In genomic region chrX:2628751-2629315, GRCh38 we compare ENCODE assay signal across 12 cellular contexts.
A peak's percentile ranks its signal among the peaks of the same experiment; 100 is the strongest.
DNase-seq lines count a peak whose midpoint lies in the region; ATAC-seq, FAIRE-seq and TF ChIP-seq lines count a peak whose summit lies in the region.
"Had no signal": no experiment of that assay in that cellular context is flagged by ENCODE, and none has a peak within 500 bp of the region (broad histone marks: within the 10 kb centered on the region; RNA-seq: fewer than 3 reads in every experiment).

No MANE protein-coding gene starts in this region.

- CTCF ChIA-PET in activated CD4-positive, alpha-beta memory T cell treated with anti-CD3 and anti-CD28 coated beads, Interleukin-2, amount 10 ng/mL, durations not matched to agents 7 days and 5 days (lab: Charles Lee): no interaction called here

- TF ChIP-seq CTCF in HL-60 (IDR thresholded peaks at IDR 0.05; ENCODE audit: insufficient read depth, low read length): no peak
- TF ChIP-seq CTCF in BE2C (IDR thresholded peaks at IDR 0.05; ENCODE audit: low read depth, low read length): no peak

- peaks cover 88% of the 10 kb centered on the region for H3K36me3 Mint-ChIP-seq in activated CD4-positive, alpha-beta memory T cell treated with anti-CD3 and anti-CD28 coated beads, Interleukin-2, amount 10 ng/mL, durations not matched to agents 7 days and 5 days (ENCODE audit: low read depth)
- H3K36me3 Mint-ChIP-seq in memory B cell: peaks cover 59% of the 10 kb centered on the region

- ATAC-seq in memory B cell (ENCODE audit: low read depth) (peak; percentile 48), HG02870 (IDR thresholded peaks at IDR 0.05; ENCODE audit: unreplicated experiment) (no peak)

- POLR2A ChIA-PET in activated CD4-positive, alpha-beta memory T cell treated with anti-CD3 and anti-CD28 coated beads, Interleukin-2, amount 10 ng/mL, durations not matched to agents 7 days and 5 days (lab: Charles Lee): no interaction called here

- H3K4me1 Mint-ChIP-seq in activated CD4-positive, alpha-beta memory T cell treated with anti-CD3 and anti-CD28 coated beads, Interleukin-2, amount 10 ng/mL, durations not matched to agents 7 days and 5 days: peaks cover 56% of the 10 kb centered on the region
- H3K4me1 Mint-ChIP-seq in memory B cell: peaks cover 36% of the 10 kb centered on the region
- H3K4me1 Mint-ChIP-seq: brain had no signal

- no peak overlapping the region for H3K4me3 ChIP-seq in HL-60 (replicated peaks; ENCODE audit: insufficient read depth, low read length)
- H3K4me3 ChIP-seq in BE2C (ENCODE audit: low read depth, low read length): no peak overlapping the region

- H3K4me1 ChIP-seq in BE2C: no peaks in the 10 kb centered on the region
- H3K4me1 ChIP-seq: parathyroid adenoma had no signal

- no peaks in the 10 kb centered on the region for H3K9me3 ChIP-seq in BE2C

- no peaks in the 10 kb centered on the region for H3K27me3 ChIP-seq in HL-60 (ENCODE audit: insufficient read depth, poor library complexity, severe bottlenecking)
- no peaks in the 10 kb centered on the region for H3K27me3 ChIP-seq in BE2C

- no peaks in the 10 kb centered on the region for H3K36me3 ChIP-seq in BE2C

- H3K9me3 Mint-ChIP-seq in activated CD4-positive, alpha-beta memory T cell treated with anti-CD3 and anti-CD28 coated beads, Interleukin-2, amount 10 ng/mL, durations not matched to agents 7 days and 5 days: peaks cover 44% of the 10 kb centered on the region
- peaks cover 36% of the 10 kb centered on the region for H3K9me3 Mint-ChIP-seq in memory B cell

- H3K27me3 Mint-ChIP-seq in activated CD4-positive, alpha-beta memory T cell treated with anti-CD3 and anti-CD28 coated beads, Interleukin-2, amount 10 ng/mL, durations not matched to agents 7 days and 5 days: no peaks in the 10 kb centered on the region
- H3K27me3 Mint-ChIP-seq in memory B cell: no peaks in the 10 kb centered on the region
- H3K27me3 Mint-ChIP-seq: brain had no signal

- H3K27ac ChIP-seq in HL-60 (replicated peaks): peak overlapping the region; percentile 62
- H3K27ac ChIP-seq: parathyroid adenoma had no signal

- H3K4me3 Mint-ChIP-seq in activated CD4-positive, alpha-beta memory T cell treated with anti-CD3 and anti-CD28 coated beads, Interleukin-2, amount 10 ng/mL, durations not matched to agents 7 days and 5 days: no peak overlapping the region
- peak overlapping the region; percentile 85 for H3K4me3 Mint-ChIP-seq in memory B cell
- H3K4me3 Mint-ChIP-seq: brain had no signal

- peak overlapping the region; percentile 91 for H3K27ac Mint-ChIP-seq in activated CD4-positive, alpha-beta memory T cell treated with anti-CD3 and anti-CD28 coated beads, Interleukin-2, amount 10 ng/mL, durations not matched to agents 7 days and 5 days
- H3K27ac Mint-ChIP-seq in memory B cell: peak overlapping the region; percentile 100

- DNase-seq in A172 (ENCODE audit: low spot score) (peak; percentile 45), HL-60 (ENCODE audit: low read depth in 1 of 2, low spot score in 1 of 2) (peak in 1 of 2 experiments; percentile 17), memory B cell (ENCODE audit: low spot score in 2 of 2) (peak in 1 of 2 donors; percentile 27), BE2C (no peak), GM19239 (ENCODE audit: insufficient read length, low spot score) (no peak), GM19240 (ENCODE audit: insufficient read length, low spot score) (no peak)
- peak; percentile 29 for DNase-seq in activated CD4-positive, alpha-beta memory T cell treated with anti-CD3 and anti-CD28 coated beads, Interleukin-2, amount 10 ng/mL, durations not matched to agents 7 days and 5 days
- DNase-seq: kidney had no signal

- FAIRE-seq in GM19239 (lab: Jason Lieb, UNC): no peak
- FAIRE-seq: kidney, urothelium cell line had no signal

Comparison
In these comparisons a context has a peak if more than half of its experiments do, and no peak if none do; other contexts are left out.
1. DNase-seq: peak in A172 (single experiment) and activated CD4-positive, alpha-beta memory T cell treated with anti-CD3 and anti-CD28 coated beads, Interleukin-2, amount 10 ng/mL, durations not matched to agents 7 days and 5 days (single experiment); none in BE2C (single experiment), GM19239 (single experiment) and GM19240 (single experiment).